Comparison of ENCODE assay signal across 8 cellular contexts in the genomic region with DNA sequence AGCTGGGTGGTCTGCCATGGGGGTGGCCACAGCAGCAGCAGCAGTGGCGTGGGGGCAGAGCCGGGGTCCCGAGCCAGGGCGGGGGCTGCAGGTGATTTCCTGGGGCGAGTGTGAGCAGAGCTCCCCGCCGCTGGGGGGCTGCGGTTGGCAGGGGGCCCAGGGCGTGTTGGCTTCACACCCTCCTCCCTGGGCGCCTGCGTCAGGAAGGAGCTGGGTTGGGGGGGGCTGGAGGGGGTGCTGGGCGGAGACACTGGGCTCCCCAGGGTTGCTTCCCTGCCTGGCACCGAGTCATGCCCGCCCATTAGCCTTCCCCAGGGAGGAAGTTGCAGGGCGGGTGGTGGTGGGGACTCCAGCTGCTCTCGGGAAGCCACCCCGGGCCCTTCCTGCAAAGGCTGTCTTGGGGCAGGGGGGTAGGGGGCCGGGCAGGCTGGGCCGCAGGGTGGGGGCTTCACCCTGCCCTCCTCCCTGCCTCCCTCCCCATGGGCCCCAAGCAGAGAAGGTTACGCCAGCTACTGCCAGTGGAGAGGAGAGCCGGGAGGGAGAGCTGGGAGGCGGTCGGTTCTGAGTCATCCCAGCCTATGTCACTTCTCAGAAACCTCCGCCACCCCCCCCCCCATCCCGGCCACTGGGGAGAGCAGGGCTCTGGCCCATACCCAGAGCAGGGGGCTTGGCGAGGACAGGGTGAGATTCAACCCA. TPM values are rescaled to one million over a fixed set of nuclear protein-coding genes. Genes with fewer than 3 reads are reported as not detected.
DNase-seq lines count a peak whose midpoint lies in the region; ATAC-seq, FAIRE-seq and TF ChIP-seq lines count a peak whose summit lies in the region.

No MANE protein-coding gene starts in this region.

- H2AFZ ChIP-seq in Karpas-422 (ENCODE audit: low read length) = no peak overlapping the region

- DNase-seq in CD8-positive, alpha-beta T cell = peak; percentile 66 to 87 (median 80)
- DNase-seq in Karpas-422 = peak; percentile 87
- DNase-seq in T-helper 2 cell treated with Interferon-gamma antibody and Interleukin-4, amounts not matched to agents 5 μg/mL and 100 μg/mL, for 36 hours (ENCODE audit: low spot score) = peak; percentile 77
- peak; percentile 88 to 91 (median 88) for DNase-seq in immature natural killer cell
- peak; percentile 89 for DNase-seq in small intestine

- H3K27ac Mint-ChIP-seq in CD8-positive, alpha-beta T cell = peak overlapping the region; percentile 27
- peak overlapping the region; percentile 82 for H3K27ac Mint-ChIP-seq in T-helper 2 cell treated with Interferon-gamma antibody and Interleukin-4, amounts not matched to agents 5 μg/mL and 100 μg/mL, for 36 hours
- peak overlapping the region in 4 of 5 experiments; percentile 76 to 93 (median 86) for H3K27ac Mint-ChIP-seq in brain
- H3K27ac Mint-ChIP-seq in immature natural killer cell = peak overlapping the region; percentile 88 to 95 (median 92)

- no peaks in the 10 kb centered on the region for H3K9me3 ChIP-seq in CD8-positive, alpha-beta T cell (ENCODE audit: low read length)
- H3K9me3 ChIP-seq in Karpas-422 (ENCODE audit: low read length) (no peaks in the 10 kb centered on the region), small intestine (ENCODE audit: control insufficient read depth, low read depth) (no peaks in the 10 kb centered on the region)

- peaks cover 47% of the 10 kb centered on the region for H3K4me1 ChIP-seq in CD8-positive, alpha-beta T cell (ENCODE audit: insufficient read depth, low read length)
- H3K4me1 ChIP-seq in Karpas-422 (ENCODE audit: low read length) (peaks cover 70% of the 10 kb centered on the region), small intestine (ENCODE audit: control insufficient read depth in 2 of 2, insufficient read depth in 1 of 2, low read depth in 1 of 2, low read length in 1 of 2) (peaks cover 2 to 12% of the 10 kb centered on the region in 2 donors)

- peak overlapping the region; percentile 71 for H3K4me3 Mint-ChIP-seq in CD8-positive, alpha-beta T cell
- H3K4me3 Mint-ChIP-seq in T-helper 2 cell treated with Interferon-gamma antibody and Interleukin-4, amounts not matched to agents 5 μg/mL and 100 μg/mL, for 36 hours = peak overlapping the region; percentile 82
- H3K4me3 Mint-ChIP-seq in brain (peak overlapping the region in 4 of 5 experiments; percentile 49 to 59 (median 54)), immature natural killer cell (peak overlapping the region; percentile 76 to 94 (median 81))

- 1% methylated on average over 14 to 26 of the region's 26 CpGs for WGBS in small intestine, 3 donors

- peaks cover 23% of the 10 kb centered on the region for H3K4me1 Mint-ChIP-seq in CD8-positive, alpha-beta T cell (ENCODE audit: low read depth)
- peaks cover 13% of the 10 kb centered on the region for H3K4me1 Mint-ChIP-seq in T-helper 2 cell treated with Interferon-gamma antibody and Interleukin-4, amounts not matched to agents 5 μg/mL and 100 μg/mL, for 36 hours (ENCODE audit: low read depth)
- H3K4me1 Mint-ChIP-seq in brain (peaks cover 22% of the 10 kb centered on the region), immature natural killer cell (peaks cover 24 to 35% of the 10 kb centered on the region in 2 donors)

- peaks cover 26% of the 10 kb centered on the region for H3K79me2 ChIP-seq in Karpas-422 (ENCODE audit: low read length)

- FAIRE-seq in small intestine (lab: Jason Lieb, UNC) = no peak

- TF ChIP-seq CTCF in CD8-positive, alpha-beta T cell (IDR thresholded peaks at IDR 0.05) = no peak
- TF ChIP-seq CTCF in brain (conservative IDR thresholded peaks at IDR 0.05) = no peak

- peaks cover 28% of the 10 kb centered on the region for H4K20me1 ChIP-seq in Karpas-422 (ENCODE audit: insufficient read depth, low read depth, low read length)

- peak overlapping the region; percentile 96 for H3K4me3 ChIP-seq in CD8-positive, alpha-beta T cell (ENCODE audit: low read depth, low read length)
- H3K4me3 ChIP-seq in Karpas-422 (ENCODE audit: low read length) (peak overlapping the region; percentile 92), small intestine (ENCODE audit: low read depth in 1 of 2, low read length in 2 of 2) (peak overlapping the region; percentile 94 to 98)

- ATAC-seq in CD8-positive, alpha-beta T cell = peak; percentile 22
- no peak for ATAC-seq in GM21717 (IDR thresholded peaks at IDR 0.05; ENCODE audit: unreplicated experiment)
- no peak for ATAC-seq in GM21367 (IDR thresholded peaks at IDR 0.05; ENCODE audit: unreplicated experiment)

- H3K36me3 ChIP-seq in CD8-positive, alpha-beta T cell (ENCODE audit: insufficient read depth, low read length) = peaks cover 35% of the 10 kb centered on the region
- H3K36me3 ChIP-seq in Karpas-422 (ENCODE audit: insufficient read depth, low read length) (peaks cover 25% of the 10 kb centered on the region), small intestine (ENCODE audit: control insufficient read depth in 2 of 2, insufficient read depth in 2 of 2, low read length in 2 of 2) (peaks cover 31 to 44% of the 10 kb centered on the region in 2 donors)

- POLR2A ChIA-PET in CD8-positive, alpha-beta T cell (lab: Charles Lee) = interaction anchor here (0.6 to 4.3 kb wide), 11 partner anchors 9 to 237 kb away, joined by 3 to 60 read pairs (median 6); a partner anchor contains a TSS

- no peaks in the 10 kb centered on the region for H3K27me3 Mint-ChIP-seq in CD8-positive, alpha-beta T cell (ENCODE audit: low read depth)
- no peaks in the 10 kb centered on the region for H3K27me3 Mint-ChIP-seq in T-helper 2 cell treated with Interferon-gamma antibody and Interleukin-4, amounts not matched to agents 5 μg/mL and 100 μg/mL, for 36 hours (ENCODE audit: low read depth)
- H3K27me3 Mint-ChIP-seq in brain (peaks cover 4% of the 10 kb centered on the region), immature natural killer cell (ENCODE audit: low read depth in 3 of 3) (peaks cover 48 to 78% (median 60%) of the 10 kb centered on the region in 3 donors)

- H3K9me3 Mint-ChIP-seq in CD8-positive, alpha-beta T cell = no peaks in the 10 kb centered on the region
- H3K9me3 Mint-ChIP-seq in T-helper 2 cell treated with Interferon-gamma antibody and Interleukin-4, amounts not matched to agents 5 μg/mL and 100 μg/mL, for 36 hours = no peaks in the 10 kb centered on the region
- H3K9me3 Mint-ChIP-seq in brain = no peaks in the 10 kb centered on the region
- no peaks in the 10 kb centered on the region for H3K9me3 Mint-ChIP-seq in immature natural killer cell

- H3K9ac ChIP-seq in Karpas-422 (ENCODE audit: low read length) = peak overlapping the region; percentile 99

- peak overlapping the region; percentile 95 for H3K4me2 ChIP-seq in Karpas-422 (ENCODE audit: low read depth, low read length, poor library complexity, severe bottlenecking)

- no peaks in the 10 kb centered on the region for H3K9me2 ChIP-seq in Karpas-422 (replicated peaks; ENCODE audit: insufficient read depth, low read length)

- H3K36me3 Mint-ChIP-seq in CD8-positive, alpha-beta T cell = peaks cover 35% of the 10 kb centered on the region
- H3K36me3 Mint-ChIP-seq in T-helper 2 cell treated with Interferon-gamma antibody and Interleukin-4, amounts not matched to agents 5 μg/mL and 100 μg/mL, for 36 hours (ENCODE audit: low read depth) = peaks cover 31% of the 10 kb centered on the region
- H3K36me3 Mint-ChIP-seq in brain (peaks cover 40% of the 10 kb centered on the region), immature natural killer cell (peaks cover 7 to 31% (median 9%) of the 10 kb centered on the region in 3 donors)

- intact Hi-C loops in CD8-positive, alpha-beta T cell (cut with DNase I, micrococcal nuclease) = loop anchor here in 1 of 2 experiments (5.0 kb wide), 1 partner anchor 176 kb away; no protein-coding TSS in a partner anchor

- H3K27ac ChIP-seq in CD8-positive, alpha-beta T cell (ENCODE audit: low read depth, low read length) = peak overlapping the region; percentile 83
- peak overlapping the region; percentile 97 for H3K27ac ChIP-seq in Karpas-422 (ENCODE audit: low read length)
- peak overlapping the region; percentile 90 to 96 for H3K27ac ChIP-seq in small intestine (ENCODE audit: low read depth in 1 of 2, low read length in 1 of 2)

- CTCF ChIA-PET in CD8-positive, alpha-beta T cell (lab: Charles Lee) = interaction anchor here (0.7 to 3.3 kb wide), 5 partner anchors 9 to 20 kb away, joined by 3 to 51 read pairs (median 5); a partner anchor contains a TSS

- no peaks in the 10 kb centered on the region for H3K27me3 ChIP-seq in CD8-positive, alpha-beta T cell (ENCODE audit: insufficient read depth, low read length)
- H3K27me3 ChIP-seq in Karpas-422 (ENCODE audit: low read length) = no peaks in the 10 kb centered on the region
- no peaks in the 10 kb centered on the region for H3K27me3 ChIP-seq in small intestine (ENCODE audit: control insufficient read depth in 2 of 2, insufficient read depth in 2 of 2, low read length in 2 of 2)

RNA-seq across cellular contexts. Expression of a gene that starts 4.6 kb away (rescaled TPM):
- 100 to 1,000 TPM; 305 to 314 TPM for total RNA-seq in CD8-positive, alpha-beta T cell
- 21.4 and 40.5 TPM in 2 replicates for total RNA-seq in Karpas-422 (2014; rRNA removed; shearing (Covaris generic); ENCODE audit: low replicate concordance)
- polyA plus RNA-seq in brain (ENCODE audit: insufficient read depth, low read depth, low replicate concordance) = 79.7 TPM
- polyA plus RNA-seq in immature natural killer cell = 10 to 100 TPM in 2 of 3 donors, 1 to 10 TPM in 1; 4.9 to 16.0 (median 10.8) TPM
- 10 to 100 TPM; 28.1 to 35.4 (median 30.6) TPM for polyA plus RNA-seq in small intestine

RNA-seq across cellular contexts. Expression of a gene that starts 11.4 kb away (rescaled TPM):
- total RNA-seq in CD8-positive, alpha-beta T cell = 10 to 100 TPM; 86.2 to 96.3 TPM
- 64.3 and 110 TPM in 2 replicates for total RNA-seq in Karpas-422 (2014; rRNA removed; shearing (Covaris generic); ENCODE audit: low replicate concordance)
- 365 TPM for polyA plus RNA-seq in brain (ENCODE audit: insufficient read depth, low read depth, low replicate concordance)
- 100 to 1,000 TPM; 145 to 310 (median 303) TPM for polyA plus RNA-seq in immature natural killer cell
- polyA plus RNA-seq in small intestine = 100 to 1,000 TPM; 310 to 823 (median 675) TPM

RNA-seq across cellular contexts. Expression of a gene that starts 15.2 kb away (rescaled TPM):
- total RNA-seq in CD8-positive, alpha-beta T cell = under 1 TPM; 0.49 to 0.67 TPM
- total RNA-seq in Karpas-422 (2014; rRNA removed; shearing (Covaris generic); ENCODE audit: low replicate concordance) = 1.6 and 4.1 TPM in 2 replicates
- polyA plus RNA-seq in brain (ENCODE audit: insufficient read depth, low read depth, low replicate concordance) (11.2 TPM), immature natural killer cell (not detected), small intestine (under 1 TPM in 1 of 3 donors, not detected in 2; 0.30 TPM)

RNA-seq across cellular contexts. Expression of a gene that starts 16.2 kb away (rescaled TPM):
- 100 to 1,000 TPM; 689 to 695 TPM for total RNA-seq in CD8-positive, alpha-beta T cell
- total RNA-seq in Karpas-422 (2014; rRNA removed; shearing (Covaris generic); ENCODE audit: low replicate concordance) = 141 and 291 TPM in 2 replicates
- polyA plus RNA-seq in brain (ENCODE audit: insufficient read depth, low read depth, low replicate concordance) (617 TPM), immature natural killer cell (100 to 1,000 TPM; 146 to 246 (median 197) TPM), small intestine (100 to 1,000 TPM; 250 to 377 (median 368) TPM)

RNA-seq across cellular contexts. Expression of a gene that starts 22.4 kb away (rescaled TPM):
- 10 to 100 TPM; 36.2 to 37.4 TPM for total RNA-seq in CD8-positive, alpha-beta T cell
- 32.7 and 68.1 TPM in 2 replicates for total RNA-seq in Karpas-422 (2014; rRNA removed; shearing (Covaris generic); ENCODE audit: low replicate concordance)
- polyA plus RNA-seq in brain (ENCODE audit: insufficient read depth, low read depth, low replicate concordance) (60.8 TPM), immature natural killer cell (10 to 100 TPM; 50.5 to 98.4 (median 86.9) TPM), small intestine (100 to 1,000 TPM in 1 of 3 donors, 10 to 100 TPM in 2; 80.6 to 118 (median 84.1) TPM)

Comparison
In these comparisons a context has a peak if more than half of its experiments do, and no peak if none do; other contexts are left out.
1. H3K27ac Mint-ChIP-seq: peak in every context shown above with its lines; median percentile 92 in immature natural killer cell; 86 in brain; 82 in T-helper 2 cell treated with Interferon-gamma antibody and Interleukin-4, amounts not matched to agents 5 μg/mL and 100 μg/mL, for 36 hours; 27 in CD8-positive, alpha-beta T cell.